8 cellular contexts compared by ENCODE assay signal in genomic region chr16:66549284-66550131, GRCh38. TPM values are rescaled to one million over a fixed set of nuclear protein-coding genes. Genes with fewer than 3 reads are reported as not detected.
A peak's percentile ranks its signal among the peaks of the same experiment; 100 is the strongest.
DNase-seq lines count a peak whose midpoint lies in the region; ATAC-seq and TF ChIP-seq lines count a peak whose summit lies in the region.

TK2 (minus strand) TSS chr16:66550122; CDS start chr16:66550061, 61 bp downstream.

- peaks cover 3% of the 10 kb centered on the region; the same call in 1 of the 2 replicates for H3K9me3 Mint-ChIP-seq in WTC11

- CTCF ChIA-PET in WTC11 (lab: Charles Lee) (interaction anchor here (1.3 to 1.8 kb wide), 2 partner anchors 38 to 40 kb away, joined by 3 to 4 read pairs; no protein-coding TSS in a partner anchor), mammary epithelial cell (lab: Charles Lee; ENCODE audit: low non-redundant PET) (no interaction called here)

- POLR2A ChIA-PET in WTC11 (lab: Charles Lee) = no interaction called here

- peaks cover 35% of the 10 kb centered on the region for H3K4me1 Mint-ChIP-seq in WTC11

- ATAC-seq in WTC11 = peak; percentile 83
- peak; percentile 66 to 73 for ATAC-seq in gastrocnemius medialis

- TF ChIP-seq CTCF in GM13976 (IDR thresholded peaks at IDR 0.05; ENCODE audit: borderline replicate concordance, control extremely low read depth, extremely low read depth, insufficient read depth, missing control alignments) (peak; percentile 1), WTC11 (IDR thresholded peaks at IDR 0.05) (no peak), mammary epithelial cell (conservative IDR thresholded peaks at IDR 0.05 in 1 of 2, IDR thresholded peaks at IDR 0.05 in 1 of 2; ENCODE audit: extremely low read depth in 1 of 2, insufficient read depth in 1 of 2, low read depth in 1 of 2, low read length in 2 of 2) (peak in 1 of 2 donors; percentile 32), gastrocnemius medialis (IDR thresholded peaks at IDR 0.05 in 4 of 5, conservative IDR thresholded peaks at IDR 0.05 in 1 of 5) (peak in 2 of 5 experiments; percentile 42 to 53)

- H3K4me3 ChIP-seq in mammary epithelial cell (replicated peaks in 1 of 3; ENCODE audit: insufficient read depth in 1 of 3, low read depth in 2 of 3, low read length in 3 of 3) (peak within 1 kb of the TSS; percentile 58 to 63 (median 63)), iPS-20b (ENCODE audit: low read length) (peak within 1 kb of the TSS; percentile 78), gastrocnemius medialis (peak within 1 kb of the TSS; percentile 77 to 97 (median 88))

- peaks cover 4% of the 10 kb centered on the region for H3K36me3 Mint-ChIP-seq in WTC11

- in situ Hi-C loops in GM13976 (cut with MboI; ENCODE audit: low sequenced_read_pairs, unreplicated experiment) = no loop called here
- in situ Hi-C loops in mammary epithelial cell (cut with MboI; ENCODE audit: low sequenced_read_pairs in 2 of 2) = no loop called here
- in situ Hi-C loops in gastrocnemius medialis (cut with MboI; ENCODE audit: low sequenced_read_pairs in 4 of 4) = loop anchor here in 2 of 4 donors (5.0 to 10.0 kb wide), 2 partner anchors 32 to 75 kb away; no protein-coding TSS in a partner anchor

- dilution Hi-C loops in mammary epithelial cell (cut with HindIII; ENCODE audit: low sequenced_read_pairs) = no loop called here

- peak within 1 kb of the TSS; percentile 66 for H3K27ac Mint-ChIP-seq in WTC11

- peaks cover 20% of the 10 kb centered on the region for H3K79me2 ChIP-seq in mammary epithelial cell (ENCODE audit: insufficient read depth, low read length)

- H3K9ac ChIP-seq in mammary epithelial cell (ENCODE audit: insufficient read depth, low read length) (peak within 1 kb of the TSS; percentile 52), iPS-20b (ENCODE audit: low read depth, low read length) (peak within 1 kb of the TSS; percentile 86)

- H3K36me3 ChIP-seq in mammary epithelial cell (ENCODE audit: insufficient read depth, low read length) = no peaks in the 10 kb centered on the region
- H3K36me3 ChIP-seq in iPS-20b (ENCODE audit: insufficient read depth, low read depth, low read length) = no peaks in the 10 kb centered on the region
- peaks cover 0 to 5% of the 10 kb centered on the region in 2 donors for H3K36me3 ChIP-seq in gastrocnemius medialis

- DNase-seq in GM13976 (ENCODE audit: low spot score) (peak; percentile 85), Kasumi-1 (lab: John Stamatoyannopoulos, UW) (peak; percentile 35 to 65), WTC11 (ENCODE audit: low spot score) (peak; percentile 72), mammary epithelial cell (peak; percentile 39), gastrocnemius medialis (peak in 1 of 2 donors; percentile 24), SIG-M5 (lab: John Stamatoyannopoulos, UW) (no peak), DMS153 treated with DMSO at 0.1 percent for 48 hours (lab: John Stamatoyannopoulos, UW; ENCODE audit: unreplicated experiment) (no peak)

- 10% methylated on average over 20 of the region's 80 CpGs for WGBS in mammary epithelial cell (ENCODE audit: low coverage, missing lambda C conversion rate)

- H3K27me3 Mint-ChIP-seq in WTC11 (ENCODE audit: low read depth) = peaks cover 34% of the 10 kb centered on the region

- TSS peak; percentile 50 for BruUV-seq in mammary epithelial cell (replicated peaks; lab: Mats Ljungman, UMichigan)

- intact Hi-C loops in mammary epithelial cell (cut with micrococcal nuclease) (loop anchor here (1.0 kb wide), 1 partner anchor 143 kb away; no protein-coding TSS in a partner anchor), gastrocnemius medialis (cut with DNase I; ENCODE audit: low total_unique reads) (loop anchor here (2.0 kb wide), 1 partner anchor 33 kb away; no protein-coding TSS in a partner anchor)

- H3K27me3 ChIP-seq in mammary epithelial cell (ENCODE audit: insufficient read depth, low read length) (no peaks in the 10 kb centered on the region), iPS-20b (ENCODE audit: insufficient read depth, low read length) (peaks cover 23% of the 10 kb centered on the region), gastrocnemius medialis (no peaks in the 10 kb centered on the region)

- no peaks in the 10 kb centered on the region for H4K20me1 ChIP-seq in mammary epithelial cell (ENCODE audit: insufficient read depth, low read length)

- peak within 1 kb of the TSS; percentile 90 for H3K4me2 ChIP-seq in mammary epithelial cell (ENCODE audit: insufficient read depth, low read depth, low read length)

- H3K27ac ChIP-seq in mammary epithelial cell (ENCODE audit: insufficient read depth, low read depth, low read length) (peak within 1 kb of the TSS; percentile 19), iPS-20b (ENCODE audit: low read length) (peak within 1 kb of the TSS; percentile 16), gastrocnemius medialis (peak within 1 kb of the TSS; percentile 83 to 96 (median 90))

- H3K4me1 ChIP-seq in mammary epithelial cell (ENCODE audit: insufficient read depth, low read length) = peaks cover 34% of the 10 kb centered on the region
- peaks cover 5% of the 10 kb centered on the region; the same call in 1 of the 2 replicates for H3K4me1 ChIP-seq in iPS-20b (ENCODE audit: insufficient read depth, low read length)
- peaks cover 32 to 33% of the 10 kb centered on the region in 2 donors for H3K4me1 ChIP-seq in gastrocnemius medialis

- H3K4me3 Mint-ChIP-seq in WTC11 = peak within 1 kb of the TSS; percentile 75

- H2AFZ ChIP-seq in mammary epithelial cell (ENCODE audit: low read depth, low read length) = peak within 1 kb of the TSS; percentile 81

- TF ChIP-seq POLR2A in gastrocnemius medialis (IDR thresholded peaks at IDR 0.05) = peak; percentile 35 to 51

- H3K9me3 ChIP-seq in mammary epithelial cell (replicated peaks; ENCODE audit: insufficient read depth, low read length) = no peaks in the 10 kb centered on the region
- H3K9me3 ChIP-seq in iPS-20b (ENCODE audit: insufficient read depth, low read depth, low read length) = no peaks in the 10 kb centered on the region
- no peaks in the 10 kb centered on the region for H3K9me3 ChIP-seq in gastrocnemius medialis

TF ChIP-seq in WTC11, 78 proteins besides CTCF, POLR2A, EP300 and RAD21 (continues in another document):
- TF ChIP-seq RELA (CRISPR knock-in tag; IDR thresholded peaks at IDR 0.05; ENCODE audit: borderline replicate concordance) = no peak
- no peak for TF ChIP-seq ZNF263 (CRISPR knock-in tag; IDR thresholded peaks at IDR 0.05; ENCODE audit: low read depth)
- peak; percentile 30; the same call in 1 of the 2 replicates for TF ChIP-seq ZNF317 (CRISPR knock-in tag; IDR thresholded peaks at IDR 0.05; ENCODE audit: borderline replicate concordance, low read depth)
- TF ChIP-seq E2F5 (CRISPR knock-in tag; IDR thresholded peaks at IDR 0.05) = peak; percentile 77
- TF ChIP-seq ELF4 (CRISPR knock-in tag; IDR thresholded peaks at IDR 0.05; ENCODE audit: low read depth) = peak; percentile 77; the same call in 1 of the 2 replicates
- 0 out of 2 replicates have a peak, but pooled peaks have one; percentile 33 for TF ChIP-seq SP1 (CRISPR knock-in tag; conservative IDR thresholded peaks at IDR 0.05)
- TF ChIP-seq MAX (CRISPR knock-in tag; IDR thresholded peaks at IDR 0.05) = peak; percentile 42; the same call in 1 of the 2 replicates
- 0 out of 2 replicates have a peak, but pooled peaks have one; percentile 66 for TF ChIP-seq TP53 (CRISPR knock-in tag; IDR thresholded peaks at IDR 0.05)
- TF ChIP-seq KAT7 (CRISPR knock-in tag; IDR thresholded peaks at IDR 0.05; ENCODE audit: borderline replicate concordance) = 0 out of 2 replicates have a peak, but pooled peaks have one; percentile 25
- no peak for TF ChIP-seq STAT6 (CRISPR knock-in tag; conservative IDR thresholded peaks at IDR 0.05; ENCODE audit: low read depth)
- TF ChIP-seq ZSCAN18 (CRISPR knock-in tag; IDR thresholded peaks at IDR 0.05) = no peak

RNA-seq across cellular contexts. Expression of gene TK2, which starts in this region (rescaled TPM):
- 5.0 to 7.6 TPM (median 6.7 TPM) in 3 replicates for total RNA-seq in WTC11 (2021)
- 10 to 100 TPM; 34.4 to 41.2 TPM for total RNA-seq in mammary epithelial cell
- 15.7 TPM for polyA plus RNA-seq in mammary epithelial cell
- 26.2 TPM for polyA minus RNA-seq in mammary epithelial cell
- 10 to 100 TPM; 10.6 to 22.7 (median 15.5) TPM for total RNA-seq in gastrocnemius medialis

Comparison
In these comparisons a context has a peak if more than half of its experiments do, and no peak if none do; other contexts are left out.
1. DNase-seq: peak in GM13976 (single experiment), Kasumi-1 (2 of 2), WTC11 (single experiment) and mammary epithelial cell (single experiment); none in SIG-M5 (single experiment) and DMS153 treated with DMSO at 0.1 percent for 48 hours (single experiment).
2. H3K27ac ChIP-seq: peak in every context shown above with its lines; median percentile 90 in gastrocnemius medialis; 19 in mammary epithelial cell; 16 in iPS-20b.
3. Peak in every context shown above with its lines, with median percentiles within 50 percentile points of each other: H3K4me3 ChIP-seq.